In genomic region chr7:105210721-105211205, GRCh38 we compare ENCODE assay signal across 1 cellular context.
TF ChIP-seq lines count a peak whose summit lies in the region.

No MANE protein-coding gene starts in this region.

TF ChIP-seq in GM23338, 12 proteins besides CTCF, POLR2A, EP300 and RAD21 (continued from another document):
- no peak for TF ChIP-seq ZNF331 (CRISPR knock-in tag; IDR thresholded peaks at IDR 0.05; ENCODE audit: low read depth)
